In the genomic region with DNA sequence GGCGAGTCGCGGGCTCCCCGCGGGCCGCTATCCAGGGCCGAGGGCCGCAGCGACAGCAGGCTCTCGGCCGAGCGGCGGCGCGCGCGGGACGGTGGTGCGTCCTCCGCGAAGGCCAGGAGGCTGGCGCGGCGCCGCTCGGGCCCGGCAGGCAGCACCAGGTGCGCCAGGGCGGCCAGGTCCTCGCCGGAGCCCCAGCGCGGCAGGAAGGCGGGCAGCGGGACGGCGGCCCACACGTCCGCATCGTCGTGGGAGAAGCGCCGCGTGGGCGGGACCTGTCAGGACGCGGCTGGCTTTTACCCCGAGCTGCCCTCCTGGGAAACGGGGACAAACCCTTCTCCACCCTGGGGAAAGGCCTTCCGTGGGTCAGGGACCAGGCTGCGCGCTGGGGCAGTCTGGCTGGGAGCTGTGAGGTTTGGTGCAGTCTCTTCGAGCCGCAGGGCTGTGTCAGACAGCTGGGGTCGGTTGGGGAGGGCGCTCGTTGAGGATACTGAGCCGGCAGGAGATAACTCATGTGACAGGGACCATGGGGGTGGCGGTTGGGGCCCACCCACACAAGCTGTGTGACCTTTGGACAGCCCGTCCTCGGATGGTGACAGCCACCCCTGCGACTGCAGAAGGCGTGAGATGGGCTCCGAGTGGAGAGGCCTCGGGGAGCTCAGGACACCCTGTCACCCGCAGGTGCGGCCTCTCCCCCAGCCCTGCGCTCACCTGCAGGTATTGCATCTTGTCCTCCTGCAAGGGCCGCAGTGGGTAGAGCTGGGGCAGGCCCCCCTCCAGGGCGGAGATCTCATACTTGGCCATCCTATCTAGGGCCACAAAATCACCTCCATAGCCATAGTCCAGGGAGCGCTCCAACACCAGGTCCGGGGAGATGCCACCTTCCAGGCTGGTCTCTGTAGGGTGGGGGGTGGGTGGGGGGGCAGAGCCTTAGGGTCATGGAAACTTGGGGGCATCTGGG, we compare ENCODE assay signal across 1 cellular context.
TF ChIP-seq lines count a peak whose summit lies in the region.

No MANE protein-coding gene starts in this region.

TF ChIP-seq in K562, 482 proteins besides CTCF, POLR2A, EP300 and RAD21:
- TF ChIP-seq NFE2L1 (tag; IDR thresholded peaks at IDR 0.05; ENCODE audit: borderline replicate concordance, low read depth): no peak
- TF ChIP-seq, protein P1, sequence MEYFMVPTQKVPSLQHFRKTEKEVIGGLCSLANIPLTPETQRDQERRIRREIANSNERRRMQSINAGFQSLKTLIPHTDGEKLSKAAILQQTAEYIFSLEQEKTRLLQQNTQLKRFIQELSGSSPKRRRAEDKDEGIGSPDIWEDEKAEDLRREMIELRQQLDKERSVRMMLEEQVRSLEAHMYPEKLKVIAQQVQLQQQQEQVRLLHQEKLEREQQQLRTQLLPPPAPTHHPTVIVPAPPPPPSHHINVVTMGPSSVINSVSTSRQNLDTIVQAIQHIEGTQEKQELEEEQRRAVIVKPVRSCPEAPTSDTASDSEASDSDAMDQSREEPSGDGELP (CRISPR knock-in tag; IDR thresholded peaks at IDR 0.05; ENCODE audit: borderline replicate concordance): 0 out of 2 replicates have a peak, but pooled peaks have one; percentile 8
- TF ChIP-seq LARP7 (IDR thresholded peaks at IDR 0.05): no peak
- TF ChIP-seq ZSCAN32 (CRISPR knock-in tag; IDR thresholded peaks at IDR 0.05): no peak
- peak; percentile 58 for TF ChIP-seq EGR1 (conservative IDR thresholded peaks at IDR 0.05)
- TF ChIP-seq ZNF707 (CRISPR knock-in tag; conservative IDR thresholded peaks at IDR 0.05): no peak
- TF ChIP-seq DMBX1 (CRISPR knock-in tag; IDR thresholded peaks at IDR 0.05; ENCODE audit: borderline replicate concordance): no peak
- TF ChIP-seq, protein P2, sequence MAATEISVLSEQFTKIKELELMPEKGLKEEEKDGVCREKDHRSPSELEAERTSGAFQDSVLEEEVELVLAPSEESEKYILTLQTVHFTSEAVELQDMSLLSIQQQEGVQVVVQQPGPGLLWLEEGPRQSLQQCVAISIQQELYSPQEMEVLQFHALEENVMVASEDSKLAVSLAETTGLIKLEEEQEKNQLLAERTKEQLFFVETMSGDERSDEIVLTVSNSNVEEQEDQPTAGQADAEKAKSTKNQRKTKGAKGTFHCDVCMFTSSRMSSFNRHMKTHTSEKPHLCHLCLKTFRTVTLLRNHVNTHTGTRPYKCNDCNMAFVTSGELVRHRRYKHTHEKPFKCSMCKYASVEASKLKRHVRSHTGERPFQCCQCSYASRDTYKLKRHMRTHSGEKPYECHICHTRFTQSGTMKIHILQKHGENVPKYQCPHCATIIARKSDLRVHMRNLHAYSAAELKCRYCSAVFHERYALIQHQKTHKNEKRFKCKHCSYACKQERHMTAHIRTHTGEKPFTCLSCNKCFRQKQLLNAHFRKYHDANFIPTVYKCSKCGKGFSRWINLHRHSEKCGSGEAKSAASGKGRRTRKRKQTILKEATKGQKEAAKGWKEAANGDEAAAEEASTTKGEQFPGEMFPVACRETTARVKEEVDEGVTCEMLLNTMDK (IDR thresholded peaks at IDR 0.05; ENCODE audit: borderline replicate concordance, insufficient read depth, low read depth, low read length, poor library complexity, severe bottlenecking): no peak
- no peak for TF ChIP-seq NCOA2 (IDR thresholded peaks at IDR 0.05; ENCODE audit: partially characterized antibody in 2 of 2)
